8 cellular contexts compared by ENCODE assay signal in the genomic region with DNA sequence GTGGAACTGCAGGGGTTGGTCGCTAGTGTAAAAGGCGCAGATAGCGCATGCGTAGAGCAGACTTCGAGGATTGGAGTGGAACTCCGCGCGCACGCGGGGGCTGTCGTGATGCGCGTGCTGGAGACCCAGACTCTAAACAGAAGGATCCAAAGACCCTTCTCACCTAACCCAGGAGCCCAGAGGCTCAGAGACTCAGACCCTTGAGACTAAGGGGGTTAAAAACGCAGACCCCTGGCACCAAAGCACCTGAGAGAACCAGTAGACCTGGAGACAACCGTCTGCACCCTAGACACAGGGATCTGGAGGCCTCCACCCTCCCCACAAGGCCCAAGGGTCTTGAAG. TPM values are rescaled to one million over a fixed set of nuclear protein-coding genes. Genes with fewer than 3 reads are reported as not detected.
DNase-seq lines count a peak whose midpoint lies in the region; ATAC-seq and TF ChIP-seq lines count a peak whose summit lies in the region.

No MANE protein-coding gene starts in this region.

- H3K4me3 ChIP-seq in A673 (ENCODE audit: low read depth, low read length, poor library complexity, severe bottlenecking) (peak overlapping the region; percentile 82), ascending aorta (peak overlapping the region; percentile 69 to 74), thyroid gland (replicated peaks in 1 of 3) (peak overlapping the region in 2 of 3 donors; percentile 28 to 66)

- POLR2A ChIA-PET in A673 (lab: Charles Lee; ENCODE audit: low non-redundant PET): interaction anchor here (0.6 kb wide), 1 partner anchor 83 kb away, joined by 6 read pairs; no protein-coding TSS in a partner anchor

- WGBS in thyroid gland, 2 donors: 1 to 2% methylated on average over 13 to 15 of the region's 15 CpGs

- no peak for TF ChIP-seq POLR2A in thyroid gland (IDR thresholded peaks at IDR 0.05)

- H3K27ac ChIP-seq in A673 (ENCODE audit: low read depth, low read length, poor library complexity, severe bottlenecking): no peak overlapping the region
- H3K27ac ChIP-seq in ascending aorta: peak overlapping the region in 1 of 2 donors; percentile 27
- peak overlapping the region in 1 of 3 donors; percentile 4 for H3K27ac ChIP-seq in thyroid gland

- H3K9me3 ChIP-seq in A673 (ENCODE audit: low read depth, low read length, poor library complexity, severe bottlenecking) (no peaks in the 10 kb centered on the region), ascending aorta (no peaks in the 10 kb centered on the region), thyroid gland (no peaks in the 10 kb centered on the region)

- CTCF ChIA-PET in A673 (lab: Charles Lee): no interaction called here

- no peaks in the 10 kb centered on the region for H3K36me3 ChIP-seq in A673 (ENCODE audit: insufficient read depth, low read length, poor library complexity, severe bottlenecking)
- peaks cover 4 to 7% of the 10 kb centered on the region in 2 donors for H3K36me3 ChIP-seq in ascending aorta
- H3K36me3 ChIP-seq in thyroid gland: peaks cover 0 to 3% of the 10 kb centered on the region in 2 donors

- DNase-seq in A673 (ENCODE audit: low spot score) (no peak), ascending aorta (ENCODE audit: low spot score in 2 of 2) (no peak), left lobe of liver (ENCODE audit: low spot score) (no peak), thyroid gland (no peak), foreskin melanocyte (no peak), COLO829 (ENCODE audit: low spot score) (no peak)

- TF ChIP-seq CTCF in A673 (conservative IDR thresholded peaks at IDR 0.05; ENCODE audit: low read depth, low read length): no peak
- no peak for TF ChIP-seq CTCF in ascending aorta (IDR thresholded peaks at IDR 0.05)
- peak in 1 of 6 experiments; percentile 11 for TF ChIP-seq CTCF in thyroid gland (IDR thresholded peaks at IDR 0.05)

- peak; percentile 48 for ATAC-seq in GM19324 (IDR thresholded peaks at IDR 0.05; ENCODE audit: low FRiP score, unreplicated experiment)
- ATAC-seq in HG03432 (IDR thresholded peaks at IDR 0.05; ENCODE audit: unreplicated experiment): peak; percentile 37
- ATAC-seq in left lobe of liver: peak; percentile 46

- H3K4me1 ChIP-seq in A673 (ENCODE audit: insufficient read depth, low read length, poor library complexity, severe bottlenecking) (peaks cover 7% of the 10 kb centered on the region), ascending aorta (peaks cover 6 to 9% of the 10 kb centered on the region in 2 donors), thyroid gland (peaks cover 10 to 17% of the 10 kb centered on the region in 2 donors)

- intact Hi-C loops in A673 (cut with micrococcal nuclease; ENCODE audit: unreplicated experiment) (no loop called here), ascending aorta (cut with DNase I) (loop anchor here (1.0 to 10.0 kb wide), 8 partner anchors 232 to 731 kb away; a partner anchor contains a TSS), thyroid gland (cut with DNase I) (loop anchor here (5.0 kb wide), 2 partner anchors 386 to 489 kb away; a partner anchor contains a TSS)

- BruUV-seq in A673 (replicated peaks; lab: Mats Ljungman, UMichigan): no TSS peak

- H3K27me3 ChIP-seq in A673 (replicated peaks; ENCODE audit: insufficient read depth, low read depth, low read length, poor library complexity) (peaks cover 13% of the 10 kb centered on the region), ascending aorta (no peaks in the 10 kb centered on the region), thyroid gland (no peaks in the 10 kb centered on the region)

RNA-seq across cellular contexts. Expression of a gene that starts 0.6 kb away (rescaled TPM):
- total RNA-seq in A673 (2021): 11.8 and 13.4 TPM in 2 replicates
- 8.9 TPM for total RNA-seq in ascending aorta
- total RNA-seq in left lobe of liver: 4.4 TPM
- total RNA-seq in thyroid gland: 10 to 100 TPM in 2 of 4 donors, 1 to 10 TPM in 2; 7.5 to 13.6 (median 9.3) TPM

RNA-seq across cellular contexts. Expression of a gene that starts 15.9 kb away (rescaled TPM):
- total RNA-seq in A673 (2021) (not detected in 2 replicates), ascending aorta (0.85 TPM), left lobe of liver (4.8 TPM), thyroid gland (1 to 10 TPM; 1.2 to 3.1 (median 1.9) TPM)

RNA-seq across cellular contexts. Expression of a gene that starts 26.1 kb away (rescaled TPM):
- total RNA-seq in A673 (2021) (1.0 and 1.2 TPM in 2 replicates), ascending aorta (not detected), left lobe of liver (not detected), thyroid gland (not detected)

RNA-seq across cellular contexts. Expression of a gene that starts 33.3 kb away (rescaled TPM):
- total RNA-seq in A673 (2021) (not detected in 2 replicates), ascending aorta (4.8 TPM), left lobe of liver (3.8 TPM), thyroid gland (1 to 10 TPM in 1 of 4 donors, under 1 TPM in 1, not detected in 2; 0.54 to 1.0 TPM)

RNA-seq across cellular contexts. Expression of a gene that starts 43.9 kb away (rescaled TPM):
- total RNA-seq in A673 (2021) (not detected in 2 replicates), ascending aorta (not detected), left lobe of liver (not detected), thyroid gland (under 1 TPM in 2 of 4 donors, not detected in 2; 0.22 to 0.73 TPM)
